Comparison of ENCODE assay signal across 22 cellular contexts in the genomic region with DNA sequence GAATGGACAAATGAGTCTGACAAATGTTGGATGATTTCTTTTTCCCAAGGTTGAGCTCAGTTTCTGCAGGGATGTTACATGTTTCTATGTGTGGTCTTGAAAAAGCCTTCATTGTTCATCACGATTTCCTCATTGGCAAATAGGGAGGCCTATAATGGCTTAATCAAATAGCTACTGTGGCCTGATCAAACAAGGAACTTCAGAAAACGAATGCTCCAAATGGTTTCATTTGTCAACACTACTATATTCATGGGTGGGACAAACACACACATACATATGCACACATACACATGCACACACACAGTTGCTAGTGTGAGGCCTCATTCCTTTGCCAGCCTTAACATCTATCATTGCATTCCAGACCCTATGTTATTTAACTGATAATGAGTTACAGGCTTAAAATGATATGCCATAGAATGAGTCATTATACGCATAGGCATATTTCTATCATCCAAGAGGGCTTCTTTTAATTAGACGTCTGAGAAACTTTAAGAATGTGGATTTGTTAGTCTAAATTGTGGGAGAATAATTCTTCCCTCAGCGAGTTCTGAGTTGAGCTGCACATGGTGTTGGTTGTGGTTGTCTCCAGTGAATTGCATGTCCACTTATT.
DNase-seq lines count a peak whose midpoint lies in the region; ATAC-seq and FAIRE-seq lines count a peak whose summit lies in the region.
"Had no signal": no experiment of that assay in that cellular context is flagged by ENCODE, and none has a peak within 500 bp of the region (broad histone marks: within the 10 kb centered on the region; RNA-seq: fewer than 3 reads in every experiment).

No MANE protein-coding gene starts in this region.

- H3K27ac ChIP-seq in epithelial cell of prostate = peak overlapping the region; percentile 74
- H3K27ac ChIP-seq in small intestine (ENCODE audit: low read depth in 1 of 2, low read length in 1 of 2) = no peak overlapping the region
- H3K27ac ChIP-seq: PC-9, VCaP had no signal

- no peak for ATAC-seq in GM18520 (IDR thresholded peaks at IDR 0.05; ENCODE audit: unreplicated experiment)
- ATAC-seq: natural killer cell treated with Interleukin-12 subunit alpha and Interleukin-12 subunit beta and Interleukin-15 and Interleukin-18, amount 100 ng/mL, for 72 hours had no signal

- peaks cover 2% of the 10 kb centered on the region in 2 donors for H3K4me1 ChIP-seq in small intestine (ENCODE audit: control insufficient read depth in 2 of 2, insufficient read depth in 1 of 2, low read depth in 1 of 2, low read length in 1 of 2)

- peak; percentile 18 for DNase-seq in DMS153 treated with DMSO at 0.1 percent for 48 hours (lab: John Stamatoyannopoulos, UW; ENCODE audit: unreplicated experiment)
- peak; percentile 23 for DNase-seq in NCI-H2029 (lab: John Stamatoyannopoulos, UW)
- DNase-seq in epithelial cell of prostate (ENCODE audit: low read depth, low spot score) = no peak
- DNase-seq in small intestine = peak; percentile 40
- no peak for DNase-seq in cortex of kidney (lab: John Stamatoyannopoulos, UW)
- no peak for DNase-seq in NCI-H1436 (lab: John Stamatoyannopoulos, UW)
- DNase-seq: activated CD4-positive, alpha-beta T cell treated with anti-CD3 and anti-CD28 coated beads for 48 hours; activated CD8-positive, alpha-beta memory T cell treated with anti-CD3 and anti-CD28 coated beads for 24 hours; activated effector memory CD4-positive, alpha-beta T cell treated with anti-CD3 and anti-CD28 coated beads, Interleukin-2, amount 50 U/mL, for 16 hours; activated naive CD8-positive, alpha-beta T cell treated with anti-CD3 and anti-CD28 coated beads for 36 hours; caudate nucleus; islet precursor cell; midbrain; NCI-H1105; Right ventricle myocardium superior; stimulated activated CD4-positive, alpha-beta T cell treated with anti-CD3 and anti-CD28 coated beads, Interleukin-4, amount 100 ng/mL, for 1 hour; T-helper 9 cell had no signal

- 43 to 62% (median 56%) methylated on average over 5 of the region's 5 CpGs for WGBS in small intestine, 3 donors

- no peaks in the 10 kb centered on the region for H3K36me3 ChIP-seq in small intestine (ENCODE audit: control insufficient read depth in 2 of 2, insufficient read depth in 2 of 2, low read length in 2 of 2)

- no peak for FAIRE-seq in small intestine (lab: Jason Lieb, UNC)
- FAIRE-seq: astrocyte had no signal

- H3K4me3 ChIP-seq in small intestine (ENCODE audit: low read depth in 1 of 2, low read length in 2 of 2) = no peak overlapping the region
- H3K4me3 ChIP-seq: PC-9 had no signal

- H3K27me3 ChIP-seq in small intestine (ENCODE audit: control insufficient read depth in 2 of 2, insufficient read depth in 2 of 2, low read length in 2 of 2) = no peaks in the 10 kb centered on the region

- H3K9me3 ChIP-seq in small intestine (ENCODE audit: control insufficient read depth, low read depth) = no peaks in the 10 kb centered on the region

Comparison
In these comparisons a context has a peak if more than half of its experiments do, and no peak if none do; other contexts are left out.
1. DNase-seq: peak in DMS153 treated with DMSO at 0.1 percent for 48 hours (single experiment), NCI-H2029 (single experiment) and small intestine (single experiment); none in epithelial cell of prostate (single experiment), cortex of kidney (single experiment) and NCI-H1436 (single experiment).